In the genomic region with DNA sequence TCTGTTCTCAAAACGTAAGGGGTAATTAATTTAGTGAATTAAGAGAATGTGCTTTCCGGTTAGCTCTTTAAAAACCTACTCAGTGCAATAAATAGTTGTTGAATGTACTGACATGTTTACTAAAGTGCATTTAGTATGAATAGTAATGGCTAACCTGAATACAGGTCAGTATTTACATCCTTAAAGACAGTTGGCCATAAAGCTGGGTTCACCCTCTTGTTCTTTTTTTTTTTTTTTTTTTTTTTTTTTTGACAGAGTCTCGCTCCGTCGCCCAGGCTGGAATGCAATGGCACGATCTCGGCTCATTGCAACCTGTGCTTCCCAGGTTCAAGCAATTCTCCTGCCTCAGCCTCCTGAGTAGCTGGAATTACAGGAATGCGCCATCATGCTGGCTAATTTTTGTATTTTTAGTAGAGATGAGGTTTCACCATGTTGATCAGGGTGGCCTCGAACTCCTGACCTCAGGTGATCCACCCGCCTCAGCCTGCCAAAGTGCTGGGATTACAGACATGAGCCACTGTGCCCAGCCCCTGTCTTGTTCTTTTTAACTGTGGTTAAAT, we compare ENCODE assay signal across 10 cellular contexts. TPM values are rescaled to one million over a fixed set of nuclear protein-coding genes. Genes with fewer than 3 reads are reported as not detected.
DNase-seq lines count a peak whose midpoint lies in the region; ATAC-seq, FAIRE-seq and TF ChIP-seq lines count a peak whose summit lies in the region.
"Not testable (repeated sequence)": the region's sequence is repeated elsewhere in the genome, so short reads cannot be mapped to it uniquely, and the experiment has no call there.
"Had no signal": no experiment of that assay in that cellular context is flagged by ENCODE, and none has a peak within 500 bp of the region (broad histone marks: within the 10 kb centered on the region; RNA-seq: fewer than 3 reads in every experiment).

No MANE protein-coding gene starts in this region.

- not testable (repeated sequence) for TF ChIP-seq EP300 in GM12878 (IDR thresholded peaks at IDR 0.05; ENCODE audit: borderline replicate concordance in 1 of 2, control insufficient read depth in 1 of 2, low read depth in 2 of 2, low read length in 2 of 2)

- RAD21 ChIA-PET in GM12878 (lab: Charles Lee; ENCODE audit: unreplicated experiment), result interaction anchor here (0.9 to 10.0 kb wide), 5 partner anchors 11 to 30 kb away, joined by 3 to 185 read pairs (median 4); partner anchors contain the start of gene NCOA7

- BruUV-seq in GM12878 (replicated peaks; lab: Mats Ljungman, UMichigan), result not testable (repeated sequence)

- not testable (repeated sequence) for H3K27me3 Mint-ChIP-seq in CD4-positive, CD25-positive, alpha-beta regulatory T cell

- H3K23ac ChIP-seq in trophoblast cell (ENCODE audit: low read length), result not testable (repeated sequence)

- TF ChIP-seq RAD21 in GM12878 (IDR thresholded peaks at IDR 0.05; ENCODE audit: insufficient read depth, low read depth, low read length), result not testable (repeated sequence)

- H2BK120ac ChIP-seq in trophoblast cell (ENCODE audit: insufficient read depth, low read length, poor library complexity), result not testable (repeated sequence)

- not testable (repeated sequence) for H3K27me3 ChIP-seq in CD4-positive, CD25-positive, alpha-beta regulatory T cell (ENCODE audit: control insufficient read depth, insufficient read depth, low read length); OCI-LY3 (ENCODE audit: low read depth, low read length); GM12878 (replicated peaks in 1 of 2; ENCODE audit: control insufficient read depth in 2 of 2, insufficient read depth in 2 of 2, low read length in 1 of 2); hepatocyte; trophoblast cell (ENCODE audit: insufficient read depth, low read length)

- not testable (repeated sequence) for H3K9ac ChIP-seq in OCI-LY3 (ENCODE audit: low read length); GM12878 (ENCODE audit: control insufficient read depth, insufficient read depth, low read length); trophoblast cell (ENCODE audit: low read length)

- H3K79me2 ChIP-seq in OCI-LY3 (ENCODE audit: low read length) (peaks cover 82% of the 10 kb centered on the region), GM12878 (ENCODE audit: control insufficient read depth, insufficient read depth, low read length) (peaks cover 60% of the 10 kb centered on the region), hepatocyte (peaks cover 48% of the 10 kb centered on the region)
- H3K79me2 ChIP-seq in trophoblast cell (ENCODE audit: control insufficient read depth, insufficient read depth, low read length, poor library complexity), result not testable (repeated sequence)

- TF ChIP-seq POLR2A in GM12878 (IDR thresholded peaks at IDR 0.05; ENCODE audit: low read depth, low read length), result not testable (repeated sequence)

- not testable (repeated sequence) for H3K9me3 ChIP-seq in CD4-positive, CD25-positive, alpha-beta regulatory T cell (ENCODE audit: control insufficient read depth in 2 of 2, low read length in 2 of 2); OCI-LY3 (ENCODE audit: insufficient read depth, low read length); GM12878 (replicated peaks; ENCODE audit: control insufficient read depth, insufficient read depth, low read length); hepatocyte (ENCODE audit: low read depth); trophoblast cell (ENCODE audit: insufficient read depth, low read depth, low read length)

- not testable (repeated sequence) for H3K27ac Mint-ChIP-seq in CD4-positive, CD25-positive, alpha-beta regulatory T cell

- H3K4me2 ChIP-seq in OCI-LY3 (ENCODE audit: low read length) (peak overlapping the region; percentile 80), GM12878 (ENCODE audit: control insufficient read depth, insufficient read depth) (peak overlapping the region; percentile 38)
- not testable (repeated sequence) for H3K4me2 ChIP-seq in hepatocyte; trophoblast cell (ENCODE audit: low read length)

- H2BK12ac ChIP-seq in trophoblast cell (ENCODE audit: low read length), result not testable (repeated sequence)

- H4K91ac ChIP-seq in trophoblast cell (ENCODE audit: low read depth, low read length), result not testable (repeated sequence)

- DNase-seq in CD4-positive, CD25-positive, alpha-beta regulatory T cell; HEK293T (ENCODE audit: extremely low spot score); GM12878 (ENCODE audit: low read depth, low spot score); hepatocyte (ENCODE audit: low spot score): not testable (repeated sequence)
- DNase-seq in trophoblast cell, result peak; percentile 23 to 73

- not testable (repeated sequence) for H3K4ac ChIP-seq in trophoblast cell (ENCODE audit: low read depth, low read length)

- WGBS in GM12878 (ENCODE audit: insufficient coverage, insufficient replicate concordance, low lambda C conversion rate, missing lambda C conversion rate), result 86% methylated on average over 9 of the region's 10 CpGs
- 91% methylated on average over 9 of the region's 10 CpGs for WGBS in hepatocyte (ENCODE audit: low lambda C conversion rate, missing lambda C conversion rate)
- WGBS in trophoblast cell (ENCODE audit: extremely low coverage, insufficient coverage, insufficient read length), result no CpG with 5 or more reads among the region's 10 CpGs

- CTCF ChIA-PET in HEK293T (lab: Yijun Ruan, JAX) (interaction anchor here (1.0 kb wide), 1 partner anchor 151 kb away, joined by 3 read pairs; the partner anchor contains the start of gene HINT3), GM12878 (lab: Yijun Ruan, JAX) (interaction anchor here (0.7 to 10.3 kb wide), 7 partner anchors 11 to 152 kb away, joined by 3 to 197 read pairs (median 4); partner anchors contain the start of genes HINT3 and NCOA7)

- H3K9me2 ChIP-seq in hepatocyte (replicated peaks; ENCODE audit: insufficient read depth), result not testable (repeated sequence)

- ATAC-seq in CD4-positive, CD25-positive, alpha-beta regulatory T cell (ENCODE audit: low read depth in 2 of 2); GM12878: not testable (repeated sequence)

- SMC1A ChIA-PET in GM12878 (lab: Charles Lee; ENCODE audit: uncharacterized antibody, unreplicated experiment), result interaction anchor here (1.0 to 15.7 kb wide), 7 partner anchors 9 to 114 kb away, joined by 3 to 325 read pairs (median 8); partner anchors contain the start of gene NCOA7

- not testable (repeated sequence) for H3K4me3 Mint-ChIP-seq in CD4-positive, CD25-positive, alpha-beta regulatory T cell

- not testable (repeated sequence) for H4K8ac ChIP-seq in trophoblast cell (ENCODE audit: low read depth, low read length)

- H3K79me1 ChIP-seq in trophoblast cell (ENCODE audit: low read length), result not testable (repeated sequence)

- H2AK5ac ChIP-seq in trophoblast cell (ENCODE audit: low read length), result not testable (repeated sequence)

- in situ Hi-C loops in GM12878 (cut with MboI), result not testable (repeated sequence)

- not testable (repeated sequence) for H3K18ac ChIP-seq in trophoblast cell (ENCODE audit: low read length)

- intact Hi-C loops in GM12878 (cut with micrococcal nuclease; ENCODE audit: unreplicated experiment), result not testable (repeated sequence)

- peaks cover 13% of the 10 kb centered on the region for H3K36me3 Mint-ChIP-seq in CD4-positive, CD25-positive, alpha-beta regulatory T cell

- H2BK5ac ChIP-seq in trophoblast cell (ENCODE audit: low read depth, low read length, poor library complexity), result not testable (repeated sequence)

- peaks cover 40% of the 10 kb centered on the region for H3K4me1 ChIP-seq in CD4-positive, CD25-positive, alpha-beta regulatory T cell (ENCODE audit: control insufficient read depth, insufficient read depth, low read length, poor library complexity, severe bottlenecking)
- H3K4me1 ChIP-seq in OCI-LY3 (ENCODE audit: low read length) (peaks cover 93% of the 10 kb centered on the region), GM12878 (ENCODE audit: control insufficient read depth, insufficient read depth, low read length) (peaks cover 70% of the 10 kb centered on the region)
- not testable (repeated sequence) for H3K4me1 ChIP-seq in hepatocyte (ENCODE audit: insufficient read depth); trophoblast cell (ENCODE audit: control insufficient read depth in 1 of 2, insufficient read depth in 2 of 2, low read length in 2 of 2)

- not testable (repeated sequence) for H4K12ac ChIP-seq in trophoblast cell (ENCODE audit: low read depth, low read length)

- H3K27ac ChIP-seq in CD4-positive, CD25-positive, alpha-beta regulatory T cell (ENCODE audit: insufficient read depth, low read length, poor library complexity, severe bottlenecking), result peak overlapping the region; percentile 50
- H3K27ac ChIP-seq in OCI-LY3 (ENCODE audit: low read length) (peak overlapping the region; percentile 65), GM12878 (ENCODE audit: control insufficient read depth, insufficient read depth) (peak overlapping the region; percentile 34), hepatocyte (peak overlapping the region; percentile 61)
- H3K27ac ChIP-seq in trophoblast cell (ENCODE audit: low read depth, low read length), result not testable (repeated sequence)

- POLR2A ChIA-PET in HEK293T (lab: Yijun Ruan, JAX), result interaction anchor here (0.6 kb wide), 1 partner anchor 25 kb away, joined by 3 read pairs; no protein-coding TSS in a partner anchor
- POLR2A ChIA-PET in GM12878 (lab: Charles Lee), result interaction anchor here (0.7 to 9.6 kb wide), 7 partner anchors 9 to 635 kb away, joined by 3 to 79 read pairs (median 5); partner anchors contain the start of gene NCOA7

- not testable (repeated sequence) for H3K36me3 ChIP-seq in CD4-positive, CD25-positive, alpha-beta regulatory T cell (ENCODE audit: control insufficient read depth, insufficient read depth, low read length); OCI-LY3 (replicated peaks; ENCODE audit: low read depth, low read length); GM12878 (ENCODE audit: control insufficient read depth in 2 of 2, insufficient read depth in 2 of 2, low read length in 1 of 2); hepatocyte (replicated peaks; ENCODE audit: insufficient read depth, low read depth); trophoblast cell (ENCODE audit: control insufficient read depth in 1 of 2, insufficient read depth in 2 of 2, low read length in 2 of 2)

- H3K4me1 Mint-ChIP-seq in CD4-positive, CD25-positive, alpha-beta regulatory T cell, result peaks cover 30 to 67% (median 48%) of the 10 kb centered on the region in 4 donors

- H2AFZ ChIP-seq in OCI-LY3 (ENCODE audit: low read depth, low read length); GM12878 (ENCODE audit: control insufficient read depth, low read depth, low read length); hepatocyte; trophoblast cell (ENCODE audit: insufficient read depth, low read length, poor library complexity): not testable (repeated sequence)

- FAIRE-seq in GM12878 (lab: Jason Lieb, UNC), result not testable (repeated sequence)

- not testable (repeated sequence) for H4K20me1 ChIP-seq in OCI-LY3 (ENCODE audit: insufficient read depth, low read length); GM12878 (ENCODE audit: control insufficient read depth, insufficient read depth); hepatocyte (ENCODE audit: insufficient read depth, poor library complexity, severe bottlenecking)

- H3K14ac ChIP-seq in trophoblast cell (ENCODE audit: low read length), result not testable (repeated sequence)

- H3K4me3 ChIP-seq in CD4-positive, CD25-positive, alpha-beta regulatory T cell (ENCODE audit: low read depth, low read length); OCI-LY3 (ENCODE audit: low read length); GM12878; hepatocyte; trophoblast cell (ENCODE audit: low read depth, low read length): not testable (repeated sequence)

- not testable (repeated sequence) for TF ChIP-seq CTCF in OCI-LY3 (IDR thresholded peaks at IDR 0.05; ENCODE audit: low read depth, low read length); GM12878 (IDR thresholded peaks at IDR 0.05 in 2 of 3, conservative IDR thresholded peaks at IDR 0.05 in 1 of 3; ENCODE audit: control insufficient read depth in 2 of 3, extremely low read depth in 1 of 3, insufficient read depth in 1 of 3, low read depth in 3 of 3, low read length in 3 of 3); hepatocyte (IDR thresholded peaks at IDR 0.05; ENCODE audit: poor library complexity)

- H3K9me3 Mint-ChIP-seq in CD4-positive, CD25-positive, alpha-beta regulatory T cell, result not testable (repeated sequence)

RNA-seq across cellular contexts. Expression of gene NCOA7, which starts 14.2 kb away (rescaled TPM):
- total RNA-seq in CD4-positive, CD25-positive, alpha-beta regulatory T cell, result 41.9 TPM
- polyA plus RNA-seq in CD4-positive, CD25-positive, alpha-beta regulatory T cell, result 10 to 100 TPM; 12.6 to 16.5 (median 13.9) TPM
- total RNA-seq in GM12878 (2013; cell fraction: nucleolus; rRNA removed), result 24.6 and 31.1 TPM in 2 replicates
- total RNA-seq in GM12878 (2014; rRNA removed), result 24.5 and 29.8 TPM in 2 replicates
- total RNA-seq in GM12878 (2014; rRNA removed; fragmentation: Illumina TruSeq; extraction: Trizol), result 43.8 and 44.9 TPM in 2 replicates
- total RNA-seq in GM12878 (2021), result 46.1 and 50.3 TPM in 2 replicates
- 17.0 TPM for polyA plus RNA-seq in GM12878 (2011; ENCODE audit: low read depth)
- polyA plus RNA-seq in GM12878 (2011; rRNA removed), result 50.0 and 55.5 TPM in 2 replicates
- polyA plus RNA-seq in GM12878 (2011; cell fraction: cytosol; rRNA removed), result 24.8 and 27.7 TPM in 2 replicates
- polyA plus RNA-seq in GM12878 (2011; cell fraction: nucleus; rRNA removed), result 21.3 and 27.9 TPM in 2 replicates
- 19.6 and 24.0 TPM in 2 replicates for polyA plus RNA-seq in GM12878 (2012)
- 49.7 and 55.3 TPM in 2 replicates for polyA plus RNA-seq in GM12878 (2014; fragmentation: Illumina TruSeq; extraction: Trizol)
- polyA plus RNA-seq in GM12878 (2014; fragmentation: Nextera tagmentation; extraction: Ambion mirVana), result 10 to 100 TPM; 18.9 to 28.8 TPM
- 20.1 and 21.4 TPM in 2 replicates for polyA plus RNA-seq in GM12878 (2014; rRNA removed)
- polyA plus RNA-seq in GM12878 (2016; fragmentation: Nextera tagmentation; extraction: Ambion mirVana), result 10 to 100 TPM; 32.9 to 35.4 TPM
- 80.7 and 105 TPM in 2 replicates for polyA minus RNA-seq in GM12878 (2011; rRNA and poly(A)+ RNA removed)
- polyA minus RNA-seq in GM12878 (2011; cell fraction: cytosol; rRNA and poly(A)+ RNA removed), result 25.5 and 28.4 TPM in 2 replicates
- 19.9 and 34.3 TPM in 2 replicates for polyA minus RNA-seq in GM12878 (2011; cell fraction: nucleus; rRNA and poly(A)+ RNA removed)
- total RNA-seq in hepatocyte, result 34.1 and 42.0 TPM in 2 replicates
- 17.3 and 22.6 TPM in 2 replicates for polyA plus RNA-seq in hepatocyte
- polyA plus RNA-seq in trophoblast cell (2013), result 16.3 and 17.4 TPM in 2 replicates

RNA-seq across cellular contexts. Expression of gene HEY2, which starts 55.5 kb away (rescaled TPM):
- total RNA-seq in CD4-positive, CD25-positive, alpha-beta regulatory T cell, result not detected
- under 1 TPM in 3 of 4 donors, not detected in 1; 0.34 to 0.39 (median 0.38) TPM for polyA plus RNA-seq in CD4-positive, CD25-positive, alpha-beta regulatory T cell
- total RNA-seq in GM12878 (2013; cell fraction: nucleolus; rRNA removed), result 0.17 TPM in 1 of 2 replicates, not detected in the other
- 0.11 TPM in 1 of 2 replicates, not detected in the other for total RNA-seq in GM12878 (2014; rRNA removed)
- 0.09 TPM in 1 of 2 replicates, not detected in the other for total RNA-seq in GM12878 (2014; rRNA removed; fragmentation: Illumina TruSeq; extraction: Trizol)
- 0.08 and 0.11 TPM in 2 replicates for total RNA-seq in GM12878 (2021)
- 0.22 TPM for polyA plus RNA-seq in GM12878 (2011; ENCODE audit: low read depth)
- not detected in 2 replicates for polyA plus RNA-seq in GM12878 (2011; rRNA removed)
- not detected in 2 replicates for polyA plus RNA-seq in GM12878 (2011; cell fraction: cytosol; rRNA removed)
- polyA plus RNA-seq in GM12878 (2011; cell fraction: nucleus; rRNA removed), result 0.04 TPM in 1 of 2 replicates, not detected in the other
- polyA plus RNA-seq in GM12878 (2012), result 0.24 TPM in 2 replicates
- 0.01 TPM in 1 of 2 replicates, not detected in the other for polyA plus RNA-seq in GM12878 (2014; fragmentation: Illumina TruSeq; extraction: Trizol)
- polyA plus RNA-seq in GM12878 (2014; fragmentation: Nextera tagmentation; extraction: Ambion mirVana), result not detected
- polyA plus RNA-seq in GM12878 (2014; rRNA removed), result 0.08 and 0.09 TPM in 2 replicates
- polyA plus RNA-seq in GM12878 (2016; fragmentation: Nextera tagmentation; extraction: Ambion mirVana), result under 1 TPM; 0.14 to 0.32 TPM
- not detected in 2 replicates for polyA minus RNA-seq in GM12878 (2011; rRNA and poly(A)+ RNA removed)
- not detected in 2 replicates for polyA minus RNA-seq in GM12878 (2011; cell fraction: cytosol; rRNA and poly(A)+ RNA removed)
- polyA minus RNA-seq in GM12878 (2011; cell fraction: nucleus; rRNA and poly(A)+ RNA removed), result not detected in 2 replicates
- total RNA-seq in hepatocyte, result 0.47 and 0.80 TPM in 2 replicates
- polyA plus RNA-seq in hepatocyte, result 0.27 and 0.40 TPM in 2 replicates
- polyA plus RNA-seq in trophoblast cell (2013), result 11.4 and 13.4 TPM in 2 replicates
- total RNA-seq: B cell, G401, HFFc6 had no signal
- polyA plus RNA-seq: AG04450 had no signal
